Comparison of ENCODE assay signal across 17 cellular contexts in the genomic region with DNA sequence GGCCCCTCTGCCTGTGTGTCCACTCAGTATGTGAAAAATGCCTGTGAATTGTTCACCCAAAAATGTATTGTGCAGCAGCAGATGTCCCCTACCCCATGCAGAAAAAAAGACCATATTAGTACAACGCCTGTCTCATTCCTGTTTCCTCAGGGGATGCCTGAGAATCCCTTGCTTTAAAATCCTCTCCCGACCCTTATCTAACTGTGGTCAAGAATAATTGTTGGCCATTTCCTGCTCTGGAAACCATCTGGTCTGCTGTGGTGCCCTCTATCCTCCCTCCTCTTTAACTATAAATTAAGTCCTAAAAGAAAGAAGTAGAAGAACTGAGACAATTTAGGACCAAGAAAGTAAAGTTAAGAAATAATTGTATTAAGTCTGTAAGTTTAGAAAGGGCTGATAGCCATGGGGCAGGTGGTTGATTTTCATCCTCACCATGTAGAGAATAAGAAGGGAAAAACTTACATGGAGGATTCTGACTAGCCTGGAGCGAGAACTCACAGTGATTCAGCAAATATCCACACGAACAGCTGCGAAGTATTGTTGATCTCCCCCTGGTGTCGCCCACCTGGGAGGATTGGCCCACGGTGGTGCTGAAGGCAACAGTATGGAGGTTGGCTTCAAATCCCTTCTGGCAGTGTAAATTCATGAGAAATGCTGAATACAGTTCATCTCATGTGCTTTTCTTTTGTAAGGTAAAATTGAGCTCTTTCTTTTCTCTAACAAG.
A peak's percentile ranks its signal among the peaks of the same experiment; 100 is the strongest.
DNase-seq lines count a peak whose midpoint lies in the region; ATAC-seq, FAIRE-seq and TF ChIP-seq lines count a peak whose summit lies in the region.
"Had no signal": no experiment of that assay in that cellular context is flagged by ENCODE, and none has a peak within 500 bp of the region (broad histone marks: within the 10 kb centered on the region; RNA-seq: fewer than 3 reads in every experiment).

No MANE protein-coding gene starts in this region.

- H3K9ac ChIP-seq in HepG2 (ENCODE audit: insufficient read depth, low read depth, low read length) = no peak overlapping the region
- no peak overlapping the region for H3K9ac ChIP-seq in H1 (replicated peaks in 1 of 4; ENCODE audit: extremely low read depth in 1 of 4, low read depth in 3 of 4, low read length in 3 of 4)

- H4K5ac ChIP-seq in H1 (ENCODE audit: insufficient read length, low read depth, low read length) = no peak overlapping the region

- H3K14ac ChIP-seq in H1 (ENCODE audit: insufficient read length) = no peak overlapping the region

- no peak for TF ChIP-seq POLR2A in HepG2 (IDR thresholded peaks at IDR 0.05; ENCODE audit: insufficient read depth in 1 of 2, low read depth in 2 of 2, low read length in 2 of 2)
- TF ChIP-seq POLR2A in right lobe of liver (IDR thresholded peaks at IDR 0.05) = no peak
- TF ChIP-seq POLR2A in H1 (IDR thresholded peaks at IDR 0.05; ENCODE audit: control extremely low read depth in 1 of 2, low read depth in 2 of 2, low read length in 2 of 2) = no peak

- H3K36me3 ChIP-seq in HepG2 (replicated peaks in 1 of 2; ENCODE audit: control insufficient read depth in 1 of 2, insufficient read depth in 2 of 2, low read length in 2 of 2) = no peaks in the 10 kb centered on the region
- no peaks in the 10 kb centered on the region for H3K36me3 ChIP-seq in right lobe of liver
- H3K36me3 ChIP-seq in H1 (ENCODE audit: control insufficient read depth in 2 of 4, insufficient read depth in 4 of 4, low read length in 3 of 4) = no peaks in the 10 kb centered on the region
- no peaks in the 10 kb centered on the region for H3K36me3 ChIP-seq in aorta (ENCODE audit: control insufficient read depth in 1 of 2, insufficient read depth in 2 of 2, low read length in 1 of 2)

- FAIRE-seq in HepG2 (lab: Jason Lieb, UNC) = no peak
- no peak for FAIRE-seq in H1 (lab: Jason Lieb, UNC)
- FAIRE-seq: D721Med, islet of Langerhans, RCC 7860 had no signal

- no TSS peak for BruUV-seq in HepG2 (replicated peaks; lab: Mats Ljungman, UMichigan)

- no peak overlapping the region for H2BK15ac ChIP-seq in H1 (ENCODE audit: low read length)

- no peaks in the 10 kb centered on the region for H3K23me2 ChIP-seq in H1 (ENCODE audit: low read depth, low read length)

- H4K91ac ChIP-seq in H1 (replicated peaks; ENCODE audit: insufficient read length, low read length) = no peak overlapping the region

- H3K18ac ChIP-seq in H1 (ENCODE audit: extremely low read depth, low read length) = no peak overlapping the region

- 2% methylated on average over 5 of the region's 7 CpGs for WGBS in HepG2 (ENCODE audit: low lambda C conversion rate)
- WGBS in right lobe of liver (ENCODE audit: insufficient coverage, low coverage, low lambda C conversion rate, missing lambda C conversion rate) = 43% methylated on average over 7 of the region's 7 CpGs
- 80% methylated on average over 7 of the region's 7 CpGs; no CpG with 5 or more reads in 1 of the 2 experiments for WGBS in H1 (ENCODE audit: extremely low coverage in 1 of 2, insufficient coverage in 1 of 2, insufficient read length in 1 of 2, insufficient replicate concordance in 2 of 2, low coverage in 1 of 2, low lambda C conversion rate in 2 of 2, missing lambda C conversion rate in 1 of 2), 2 experiments
- 13 to 21% methylated on average over 7 of the region's 7 CpGs for WGBS in aorta, 2 donors

- H2AK5ac ChIP-seq in H1 (ENCODE audit: low read depth, low read length) = no peak overlapping the region

- H4K20me1 ChIP-seq in HepG2 (ENCODE audit: insufficient read depth, low read length) (no peaks in the 10 kb centered on the region), H1 (replicated peaks in 1 of 2; ENCODE audit: control insufficient read depth in 1 of 2, insufficient read depth in 2 of 2, low read length in 2 of 2) (no peaks in the 10 kb centered on the region)

- intact Hi-C loops in HepG2 (cut with micrococcal nuclease; ENCODE audit: unreplicated experiment) = no loop called here
- intact Hi-C loops in right lobe of liver (cut with DNase I) = no loop called here
- intact Hi-C loops in aorta (cut with DNase I) = loop anchor here in 1 of 2 donors (2.0 kb wide), 1 partner anchor 50 kb away; no protein-coding TSS in a partner anchor
- intact Hi-C loops in activated CD4-positive, alpha-beta T cell treated with anti-CD3 and anti-CD28 coated beads, Interleukin-2, amount 10 ng/mL, durations not matched to agents 24 days and 14 days (cut with micrococcal nuclease) = no loop called here

- H3K27me3 ChIP-seq in HepG2 (ENCODE audit: control insufficient read depth in 1 of 2, insufficient read depth in 2 of 2, low read length in 2 of 2) (peaks cover 2 to 62% of the 10 kb centered on the region in 2 experiments; a peak in 4 of 5 replicates), right lobe of liver (no peaks in the 10 kb centered on the region), H1 (replicated peaks in 1 of 4; ENCODE audit: control insufficient read depth in 3 of 4, extremely low read depth in 1 of 4, insufficient read depth in 3 of 4, low read length in 3 of 4) (no peaks in the 10 kb centered on the region), aorta (ENCODE audit: control insufficient read depth in 1 of 2, insufficient read depth in 2 of 2, low read length in 1 of 2) (no peaks in the 10 kb centered on the region)

- H3K27ac ChIP-seq in HepG2 (ENCODE audit: extremely low read length, insufficient read depth, low read length) (no peak overlapping the region), right lobe of liver (no peak overlapping the region), H1 (ENCODE audit: low read depth, low read length) (no peak overlapping the region), aorta (ENCODE audit: low read depth in 1 of 2, low read length in 2 of 2) (peak overlapping the region; percentile 8 to 77)
- H3K27ac ChIP-seq: VCaP had no signal

- no peak for ATAC-seq in HepG2
- no peak for ATAC-seq in right lobe of liver
- ATAC-seq in aorta (ENCODE audit: low FRiP score) = no peak
- ATAC-seq in GM18870 (IDR thresholded peaks at IDR 0.05; ENCODE audit: unreplicated experiment) = no peak
- ATAC-seq: natural killer cell treated with Interleukin-12 subunit alpha and Interleukin-12 subunit beta and Interleukin-15 and Interleukin-18, amount 100 ng/mL, for 72 hours had no signal

- H3K36me3 Mint-ChIP-seq in activated CD4-positive, alpha-beta T cell treated with anti-CD3 and anti-CD28 coated beads, Interleukin-2, amount 10 ng/mL, durations not matched to agents 24 days and 14 days (ENCODE audit: low read depth) = no peaks in the 10 kb centered on the region
- H3K36me3 Mint-ChIP-seq: natural killer cell treated with Interleukin-12 subunit alpha and Interleukin-12 subunit beta and Interleukin-15 and Interleukin-18, amount 100 ng/mL, for 72 hours had no signal

- H3K4ac ChIP-seq in H1 (replicated peaks; ENCODE audit: insufficient read length, low read depth, low read length) = no peak overlapping the region

- no peak overlapping the region for H3K23ac ChIP-seq in H1 (ENCODE audit: insufficient read length)

- no peak for TF ChIP-seq EP300 in HepG2 (IDR thresholded peaks at IDR 0.05; ENCODE audit: low read depth in 2 of 2, low read length in 2 of 2)
- no peak for TF ChIP-seq EP300 in HepG2 (CRISPR knock-in tag; IDR thresholded peaks at IDR 0.05; ENCODE audit: borderline replicate concordance)
- no peak for TF ChIP-seq EP300 in H1 (IDR thresholded peaks at IDR 0.05; ENCODE audit: borderline replicate concordance in 1 of 2, low read depth in 2 of 2, low read length in 2 of 2)

- peaks cover 4% of the 10 kb centered on the region; the same call in 1 of the 2 replicates for H3K79me1 ChIP-seq in H1 (ENCODE audit: low read depth, low read length)

- H3K79me2 ChIP-seq in HepG2 (ENCODE audit: insufficient read depth, low read length) = no peaks in the 10 kb centered on the region
- H3K79me2 ChIP-seq in H1 (ENCODE audit: control insufficient read depth in 1 of 2, insufficient read depth in 2 of 2, low read length in 2 of 2) = no peaks in the 10 kb centered on the region

- H3K27me3 Mint-ChIP-seq in activated CD4-positive, alpha-beta T cell treated with anti-CD3 and anti-CD28 coated beads, Interleukin-2, amount 10 ng/mL, durations not matched to agents 24 days and 14 days = peaks cover 49% of the 10 kb centered on the region

- H3K4me3 ChIP-seq in HepG2 (replicated peaks in 1 of 3; ENCODE audit: insufficient read depth in 1 of 3, low read depth in 2 of 3, low read length in 3 of 3) (no peak overlapping the region), right lobe of liver (no peak overlapping the region), H1 (ENCODE audit: extremely low read depth in 1 of 4, insufficient read depth in 2 of 4, low read depth in 3 of 4, low read length in 4 of 4) (no peak overlapping the region), aorta (ENCODE audit: low read length in 2 of 2) (no peak overlapping the region)

- no peak for TF ChIP-seq CTCF in HepG2 (CRISPR knock-in tag; IDR thresholded peaks at IDR 0.05)
- TF ChIP-seq CTCF in right lobe of liver (IDR thresholded peaks at IDR 0.05) = no peak
- no peak for TF ChIP-seq CTCF in H1 (IDR thresholded peaks at IDR 0.05; ENCODE audit: control extremely low read depth in 1 of 3, insufficient read depth in 1 of 3, low read depth in 1 of 3, low read length in 3 of 3)

- H3K56ac ChIP-seq in H1 (replicated peaks; ENCODE audit: insufficient read length, low read depth, low read length) = no peak overlapping the region

- H3K27ac Mint-ChIP-seq in activated CD4-positive, alpha-beta T cell treated with anti-CD3 and anti-CD28 coated beads, Interleukin-2, amount 10 ng/mL, durations not matched to agents 24 days and 14 days = no peak overlapping the region
- H3K27ac Mint-ChIP-seq: natural killer cell treated with Interleukin-12 subunit alpha and Interleukin-12 subunit beta and Interleukin-15 and Interleukin-18, amount 100 ng/mL, for 72 hours had no signal

- H3K9me3 Mint-ChIP-seq in activated CD4-positive, alpha-beta T cell treated with anti-CD3 and anti-CD28 coated beads, Interleukin-2, amount 10 ng/mL, durations not matched to agents 24 days and 14 days = no peaks in the 10 kb centered on the region
- H3K9me3 Mint-ChIP-seq: natural killer cell treated with Interleukin-12 subunit alpha and Interleukin-12 subunit beta and Interleukin-15 and Interleukin-18, amount 100 ng/mL, for 72 hours had no signal

- H2AFZ ChIP-seq in HepG2 (ENCODE audit: low read length) (no peak overlapping the region), H1 (ENCODE audit: low read length) (no peak overlapping the region)

- CTCF ChIA-PET in HepG2 (lab: Yijun Ruan, JAX; ENCODE audit: low intra/inter-chr PET ratio, low total read pairs) (no interaction called here), H1 (lab: Charles Lee; ENCODE audit: partially characterized antibody) (interaction anchor here (0.9 kb wide), 1 partner anchor 63 kb away, joined by 3 read pairs; no protein-coding TSS in a partner anchor)

- no peak overlapping the region for H2BK120ac ChIP-seq in H1 (replicated peaks; ENCODE audit: low read depth, low read length)

- H3K9me3 ChIP-seq in HepG2 (ENCODE audit: low read length) = no peaks in the 10 kb centered on the region
- no peaks in the 10 kb centered on the region for H3K9me3 ChIP-seq in right lobe of liver
- no peaks in the 10 kb centered on the region for H3K9me3 ChIP-seq in H1 (ENCODE audit: insufficient read depth in 2 of 2, low read depth in 1 of 2, low read length in 1 of 2)
- no peaks in the 10 kb centered on the region for H3K9me3 ChIP-seq in aorta (ENCODE audit: control insufficient read depth, low read length)

- DNase-seq in HepG2 (ENCODE audit: low spot score) (no peak), right lobe of liver (no peak), H1 (ENCODE audit: low read depth in 1 of 2, low spot score in 2 of 2) (no peak), myocyte (ENCODE audit: low read depth) (peak; percentile 65), aorta (no peak)
- DNase-seq in activated CD4-positive, alpha-beta T cell treated with anti-CD3 and anti-CD28 coated beads, Interleukin-2, amount 10 ng/mL, durations not matched to agents 24 days and 14 days = no peak
- DNase-seq in activated naive CD4-positive, alpha-beta T cell (lab: John Stamatoyannopoulos, UW) = no peak
- DNase-seq: ACHN, activated T-cell treated with anti-CD3 and anti-CD28 coated beads for 4 hours, NCI-H1092, NCI-H510A treated with DMSO at 0.1 percent for 48 hours had no signal

- POLR2A ChIA-PET in HepG2 (lab: Yijun Ruan, JAX) = no interaction called here
- POLR2A ChIA-PET in H1 (lab: Charles Lee; ENCODE audit: partially characterized antibody) = no interaction called here

- H2BK12ac ChIP-seq in H1 (ENCODE audit: low read depth, low read length) = no peak overlapping the region

- in situ Hi-C loops in HepG2 (cut with HindIII; ENCODE audit: extremely low pct_ligation_motif_present, low pct_unique_long_range_greater_than_20kb) = no loop called here

- H2BK20ac ChIP-seq in H1 (ENCODE audit: low read length) = no peak overlapping the region

- H4K8ac ChIP-seq in H1 (ENCODE audit: extremely low read depth, insufficient read depth, low read length) = 0 out of 2 replicates have a peak overlapping the region, but pooled peaks have one; percentile 1

- H3K4me1 Mint-ChIP-seq in activated CD4-positive, alpha-beta T cell treated with anti-CD3 and anti-CD28 coated beads, Interleukin-2, amount 10 ng/mL, durations not matched to agents 24 days and 14 days = peaks cover 2% of the 10 kb centered on the region

- no peak overlapping the region for H3K4me3 Mint-ChIP-seq in activated CD4-positive, alpha-beta T cell treated with anti-CD3 and anti-CD28 coated beads, Interleukin-2, amount 10 ng/mL, durations not matched to agents 24 days and 14 days
- H3K4me3 Mint-ChIP-seq: natural killer cell treated with Interleukin-12 subunit alpha and Interleukin-12 subunit beta and Interleukin-15 and Interleukin-18, amount 100 ng/mL, for 72 hours had no signal

- H3K4me1 ChIP-seq in HepG2 (ENCODE audit: insufficient read depth, low read length) (no peaks in the 10 kb centered on the region), right lobe of liver (no peaks in the 10 kb centered on the region), H1 (replicated peaks in 1 of 4; ENCODE audit: control insufficient read depth in 3 of 4, insufficient read depth in 4 of 4, low read length in 3 of 4) (peaks cover 0 to 10% (median 3%) of the 10 kb centered on the region in 4 experiments; a peak in 4 of 7 replicates), aorta (ENCODE audit: control insufficient read depth in 1 of 2, insufficient read depth in 2 of 2, low read length in 2 of 2) (peaks cover 14 to 15% of the 10 kb centered on the region in 2 donors)

- no peak overlapping the region for H2BK5ac ChIP-seq in H1 (ENCODE audit: low read depth, low read length)

- TF ChIP-seq RAD21 in HepG2 (CRISPR knock-in tag; IDR thresholded peaks at IDR 0.05) (no peak), H1 (IDR thresholded peaks at IDR 0.05 in 1 of 2, conservative IDR thresholded peaks at IDR 0.05 in 1 of 2; ENCODE audit: low read depth in 2 of 2, low read length in 2 of 2) (no peak)

- H3K4me2 ChIP-seq in HepG2 (ENCODE audit: low read depth, low read length) (no peak overlapping the region), H1 (ENCODE audit: insufficient read depth in 1 of 2, low read depth in 2 of 2, low read length in 2 of 2) (no peak overlapping the region)

Comparison
In these comparisons a context has a peak if more than half of its experiments do, and no peak if none do; other contexts are left out.
1. H3K27ac ChIP-seq: peak in aorta (2 of 2); none in HepG2 (single experiment), right lobe of liver (0 of 3) and H1 (single experiment).